Comparison of ENCODE assay signal across 21 cellular contexts in the genomic region with DNA sequence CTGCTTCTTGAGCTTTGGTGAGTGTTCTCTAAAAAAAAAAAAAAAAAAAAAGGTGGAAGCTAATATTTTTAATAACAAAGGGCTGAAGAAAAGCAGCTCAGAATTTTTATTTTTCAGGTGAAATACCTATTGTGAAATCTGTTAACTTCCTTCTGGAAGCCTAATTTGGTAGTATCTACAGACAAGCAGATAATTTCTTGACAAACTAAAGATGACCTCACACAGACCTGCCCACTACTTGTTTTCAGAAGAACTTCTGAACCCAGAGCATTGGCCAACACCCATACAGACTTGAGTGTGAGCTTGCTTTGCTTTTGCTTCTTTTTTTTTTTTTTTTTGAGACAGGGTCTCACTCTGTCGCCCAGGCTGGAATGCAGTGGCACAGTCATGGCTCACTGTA. TPM values are rescaled to one million over a fixed set of nuclear protein-coding genes. Genes with fewer than 3 reads are reported as not detected.
DNase-seq lines count a peak whose midpoint lies in the region; ATAC-seq, FAIRE-seq and TF ChIP-seq lines count a peak whose summit lies in the region.
"Had no signal": no experiment of that assay in that cellular context is flagged by ENCODE, and none has a peak within 500 bp of the region (broad histone marks: within the 10 kb centered on the region; RNA-seq: fewer than 3 reads in every experiment).

No MANE protein-coding gene starts in this region.

- TF ChIP-seq CTCF in GM12865 (IDR thresholded peaks at IDR 0.05; ENCODE audit: insufficient read depth, low read depth, low read length, missing control alignments): no peak
- no peak for TF ChIP-seq CTCF in GM12878 (IDR thresholded peaks at IDR 0.05 in 2 of 3, conservative IDR thresholded peaks at IDR 0.05 in 1 of 3; ENCODE audit: control insufficient read depth in 2 of 3, extremely low read depth in 1 of 3, insufficient read depth in 1 of 3, low read depth in 3 of 3, low read length in 3 of 3)
- no peak for TF ChIP-seq CTCF in left lung (IDR thresholded peaks at IDR 0.05)

- H3K36me3 ChIP-seq in GM12878 (ENCODE audit: control insufficient read depth in 2 of 2, insufficient read depth in 2 of 2, low read length in 1 of 2) (peaks cover 6 to 13% of the 10 kb centered on the region in 2 experiments; a peak in 3 of 4 replicates), left lung (peaks cover 0 to 9% of the 10 kb centered on the region in 2 donors), small intestine (ENCODE audit: control insufficient read depth in 2 of 2, insufficient read depth in 2 of 2, low read length in 2 of 2) (peaks cover 0 to 5% of the 10 kb centered on the region in 2 donors)

- H3K27ac ChIP-seq in GM12878 (ENCODE audit: control insufficient read depth, insufficient read depth) (no peak overlapping the region), left lung (peak overlapping the region in 1 of 2 donors; percentile 51), small intestine (ENCODE audit: low read depth in 1 of 2, low read length in 1 of 2) (no peak overlapping the region)
- H3K27ac ChIP-seq: PC-9 had no signal

- SMC1A ChIA-PET in GM12878 (lab: Charles Lee; ENCODE audit: uncharacterized antibody, unreplicated experiment): interaction anchor here (0.7 to 2.8 kb wide), 13 partner anchors 9 to 291 kb away, joined by 3 to 10 read pairs (median 3); no protein-coding TSS in a partner anchor

- no peak for TF ChIP-seq EP300 in GM12878 (IDR thresholded peaks at IDR 0.05; ENCODE audit: borderline replicate concordance in 1 of 2, control insufficient read depth in 1 of 2, low read depth in 2 of 2, low read length in 2 of 2)

- POLR2A ChIA-PET in GM12878 (lab: Charles Lee): interaction anchor here (0.6 kb wide), 2 partner anchors 12 to 219 kb away, joined by 4 read pairs; no protein-coding TSS in a partner anchor

- CTCF ChIA-PET in GM12878 (lab: Yijun Ruan, JAX): interaction anchor here (0.6 to 1.5 kb wide), 8 partner anchors 10 to 291 kb away, joined by 3 to 5 read pairs (median 3); no protein-coding TSS in a partner anchor

- H3K4me1 ChIP-seq in GM12878 (ENCODE audit: control insufficient read depth, insufficient read depth, low read length): peaks cover 44% of the 10 kb centered on the region
- peaks cover 0 to 42% of the 10 kb centered on the region in 2 donors for H3K4me1 ChIP-seq in left lung
- peaks cover 2 to 8% of the 10 kb centered on the region in 2 donors for H3K4me1 ChIP-seq in small intestine (ENCODE audit: control insufficient read depth in 2 of 2, insufficient read depth in 1 of 2, low read depth in 1 of 2, low read length in 1 of 2)

- H3K9ac ChIP-seq in GM12878 (ENCODE audit: control insufficient read depth, insufficient read depth, low read length): no peak overlapping the region

- no peak overlapping the region for H3K4me3 ChIP-seq in GM12865 (ENCODE audit: low read depth, low read length)
- H3K4me3 ChIP-seq in GM12878: no peak overlapping the region
- no peak overlapping the region for H3K4me3 ChIP-seq in left lung
- no peak overlapping the region for H3K4me3 ChIP-seq in small intestine (ENCODE audit: low read depth in 1 of 2, low read length in 2 of 2)
- H3K4me3 ChIP-seq: PC-9 had no signal

- H3K4me2 ChIP-seq in GM12878 (ENCODE audit: control insufficient read depth, insufficient read depth): no peak overlapping the region
- H3K4me2 ChIP-seq: PC-9 had no signal

- no peaks in the 10 kb centered on the region for H3K9me3 ChIP-seq in GM12878 (replicated peaks; ENCODE audit: control insufficient read depth, insufficient read depth, low read length)
- no peaks in the 10 kb centered on the region for H3K9me3 ChIP-seq in left lung
- no peaks in the 10 kb centered on the region for H3K9me3 ChIP-seq in small intestine (ENCODE audit: control insufficient read depth, low read depth)

- no peak overlapping the region for H2AFZ ChIP-seq in GM12878 (ENCODE audit: control insufficient read depth, low read depth, low read length)
- H2AFZ ChIP-seq: PC-9 had no signal

- H3K27me3 ChIP-seq in GM12878 (replicated peaks in 1 of 2; ENCODE audit: control insufficient read depth in 2 of 2, insufficient read depth in 2 of 2, low read length in 1 of 2) (no peaks in the 10 kb centered on the region), left lung (no peaks in the 10 kb centered on the region), small intestine (ENCODE audit: control insufficient read depth in 2 of 2, insufficient read depth in 2 of 2, low read length in 2 of 2) (no peaks in the 10 kb centered on the region)

- FAIRE-seq in GM12878 (lab: Jason Lieb, UNC) (no peak), small intestine (lab: Jason Lieb, UNC) (no peak)
- FAIRE-seq: GM12892, H1 had no signal

- peaks cover 4% of the 10 kb centered on the region; the same call in 1 of the 2 replicates for H4K20me1 ChIP-seq in GM12878 (ENCODE audit: control insufficient read depth, insufficient read depth)

- no TSS peak for BruUV-seq in GM12878 (replicated peaks; lab: Mats Ljungman, UMichigan)

- no CpG with 5 or more reads among the region's 1 CpG for WGBS in GM12878 (ENCODE audit: insufficient coverage, insufficient replicate concordance, low lambda C conversion rate, missing lambda C conversion rate)
- WGBS in small intestine, 3 donors: 100% methylated on average over 1 of the region's 1 CpG; no CpG with 5 or more reads in 1 of the 3 donors

- intact Hi-C loops in GM12878 (cut with micrococcal nuclease; ENCODE audit: unreplicated experiment) (no loop called here), left lung (cut with DNase I) (no loop called here)

- RAD21 ChIA-PET in GM12878 (lab: Charles Lee; ENCODE audit: unreplicated experiment): interaction anchor here (0.6 to 1.6 kb wide), 3 partner anchors 37 to 137 kb away, joined by 3 to 5 read pairs (median 3); no protein-coding TSS in a partner anchor

- in situ Hi-C loops in GM12878 (cut with MboI): no loop called here

- DNase-seq in GM12865 (ENCODE audit: low read depth): peak; percentile 24
- DNase-seq in GM12878 (ENCODE audit: low read depth, low spot score): no peak
- no peak for DNase-seq in left lung
- DNase-seq in small intestine: peak; percentile 37
- no peak for DNase-seq in NK-92 (lab: John Stamatoyannopoulos, UW; ENCODE audit: unreplicated experiment)
- DNase-seq in DMS53 treated with DMSO at 0.1 percent for 48 hours (lab: John Stamatoyannopoulos, UW; ENCODE audit: unreplicated experiment): no peak
- DNase-seq: AML-193; Calu3; CD4-positive, alpha-beta T cell; DMS79; NCI-H1092 treated with DMSO at 0.1 percent for 48 hours; NCI-H1694; NCI-H446 treated with DMSO at 0.1 percent for 48 hours; NCI-H748 treated with DMSO at 0.1 percent for 48 hours; PC-9 had no signal

- TF ChIP-seq RAD21 in GM12878 (IDR thresholded peaks at IDR 0.05; ENCODE audit: insufficient read depth, low read depth, low read length): no peak

- no peak for TF ChIP-seq POLR2A in GM12878 (IDR thresholded peaks at IDR 0.05; ENCODE audit: low read depth, low read length)

- H3K79me2 ChIP-seq in GM12878 (ENCODE audit: control insufficient read depth, insufficient read depth, low read length): no peaks in the 10 kb centered on the region

- peak; percentile 34 for ATAC-seq in GM12878
- peak; percentile 43 for ATAC-seq in left lung
- ATAC-seq in HG02970 (IDR thresholded peaks at IDR 0.05; ENCODE audit: low FRiP score, unreplicated experiment): no peak
- no peak for ATAC-seq in HG03280 (IDR thresholded peaks at IDR 0.05; ENCODE audit: unreplicated experiment)

TF ChIP-seq in GM12878, 131 proteins besides CTCF, POLR2A, EP300 and RAD21:
- TF ChIP-seq ATF7 (IDR thresholded peaks at IDR 0.05; ENCODE audit: low read depth): peak; percentile 30; the same call in 1 of the 2 replicates
- no peak for TF ChIP-seq ZNF24 (IDR thresholded peaks at IDR 0.05)

RNA-seq across cellular contexts. Expression of a gene that starts 31.2 kb away (rescaled TPM):
- total RNA-seq in GM12878 (2013; cell fraction: nucleolus; rRNA removed): not detected in 2 replicates
- total RNA-seq in GM12878 (2014; rRNA removed): 0.06 TPM in 1 of 2 replicates, not detected in the other
- total RNA-seq in GM12878 (2014; rRNA removed; fragmentation: Illumina TruSeq; extraction: Trizol): not detected in 2 replicates
- 0.16 TPM in 1 of 2 replicates, not detected in the other for total RNA-seq in GM12878 (2021)
- polyA plus RNA-seq in GM12878 (2011; ENCODE audit: low read depth): 0.16 TPM
- not detected in 2 replicates for polyA plus RNA-seq in GM12878 (2011; rRNA removed)
- not detected in 2 replicates for polyA plus RNA-seq in GM12878 (2011; cell fraction: cytosol; rRNA removed)
- not detected in 2 replicates for polyA plus RNA-seq in GM12878 (2011; cell fraction: nucleus; rRNA removed)
- 0.14 and 0.49 TPM in 2 replicates for polyA plus RNA-seq in GM12878 (2012)
- 0.08 and 0.09 TPM in 2 replicates for polyA plus RNA-seq in GM12878 (2014; fragmentation: Illumina TruSeq; extraction: Trizol)
- polyA plus RNA-seq in GM12878 (2014; fragmentation: Nextera tagmentation; extraction: Ambion mirVana): under 1 TPM in 1 of 2 experiments, not detected in 1; 0.14 TPM
- 0.85 TPM in 1 of 2 replicates, not detected in the other for polyA plus RNA-seq in GM12878 (2014; rRNA removed)
- polyA plus RNA-seq in GM12878 (2016; fragmentation: Nextera tagmentation; extraction: Ambion mirVana): under 1 TPM; 0.09 to 0.15 TPM
- not detected in 2 replicates for polyA minus RNA-seq in GM12878 (2011; rRNA and poly(A)+ RNA removed)
- not detected in 2 replicates for polyA minus RNA-seq in GM12878 (2011; cell fraction: cytosol; rRNA and poly(A)+ RNA removed)
- not detected in 2 replicates for polyA minus RNA-seq in GM12878 (2011; cell fraction: nucleus; rRNA and poly(A)+ RNA removed)
- 10 to 100 TPM in 1 of 2 donors, 1 to 10 TPM in 1; 5.7 to 24.4 TPM for total RNA-seq in left lung
- under 1 TPM; 0.27 to 0.91 (median 0.67) TPM for polyA plus RNA-seq in small intestine
- total RNA-seq: Calu3, HT-29, SK-MEL-5 had no signal

Comparison
In these comparisons a context has a peak if more than half of its experiments do, and no peak if none do; other contexts are left out.
1. DNase-seq: peak in GM12865 (single experiment) and small intestine (single experiment); none in GM12878 (single experiment), left lung (0 of 2), NK-92 (single experiment) and DMS53 treated with DMSO at 0.1 percent for 48 hours (single experiment).
2. ATAC-seq: peak in GM12878 (single experiment) and left lung (single experiment); none in HG02970 (single experiment) and HG03280 (single experiment).
3. RNA of a gene that starts 31.2 kb away (total RNA-seq): 5.7 to 24.4 TPM in left lung; 0.06 to 0.16 TPM in GM12878; every median in the first group is over 4 times any median in the second.